ENCODE assay signal across 8 cellular contexts in genomic region chr17:77088455-77089117, GRCh38. TPM values are rescaled to one million over a fixed set of nuclear protein-coding genes. Genes with fewer than 3 reads are reported as not detected.
A peak's percentile ranks its signal among the peaks of the same experiment; 100 is the strongest.
DNase-seq lines count a peak whose midpoint lies in the region; ATAC-seq and TF ChIP-seq lines count a peak whose summit lies in the region.

No MANE protein-coding gene starts in this region.

- H3K4me3 Mint-ChIP-seq in endodermal cell: peak overlapping the region; percentile 86

- DNase-seq in D341Med (ENCODE audit: low spot score) (peak; percentile 98), HUDEP-2 (lab: John Stamatoyannopoulos, UW; ENCODE audit: unreplicated experiment in 76 of 76) (peak in 75 of 76 experiments; percentile 30 to 95 (median 88)), NOMO-1 treated with DMSO at 0.1 percent for 48 hours (lab: John Stamatoyannopoulos, UW; ENCODE audit: unreplicated experiment) (peak; percentile 95), endodermal cell (peak; percentile 99)
- DNase-seq in activated CD8-positive, alpha-beta memory T cell treated with anti-CD3 and anti-CD28 coated beads, Interleukin-2, amount 50 U/mL, for 1 hour (ENCODE audit: extremely low read depth): peak; percentile 63
- peak; percentile 69 for DNase-seq in stimulated activated CD8-positive, alpha-beta memory T cell treated with anti-CD3 and anti-CD28 coated beads, Interleukin-15, amount 100 ng/mL, for 24 hours (ENCODE audit: low read depth)

- H3K4me3 ChIP-seq in endodermal cell (ENCODE audit: low read length) (peak overlapping the region; percentile 89), mesodermal cell (ENCODE audit: extremely low read depth, insufficient read depth, low read length, poor library complexity, severe bottlenecking) (peak overlapping the region; percentile 54)

- no peaks in the 10 kb centered on the region for H3K9me3 Mint-ChIP-seq in endodermal cell

- H3K4me1 Mint-ChIP-seq in endodermal cell: peaks cover 9% of the 10 kb centered on the region

- peak; percentile 92 for ATAC-seq in GM21381 (IDR thresholded peaks at IDR 0.05; ENCODE audit: unreplicated experiment)

- H3K9me3 ChIP-seq in endodermal cell (ENCODE audit: control insufficient read depth, low read length) (no peaks in the 10 kb centered on the region), mesodermal cell (ENCODE audit: control insufficient read depth, low read length) (no peaks in the 10 kb centered on the region)

- no peaks in the 10 kb centered on the region for H3K27me3 ChIP-seq in endodermal cell (ENCODE audit: control insufficient read depth, insufficient read depth, low read length, poor library complexity, severe bottlenecking)

- peak; percentile 93 for TF ChIP-seq CTCF in endodermal cell (conservative IDR thresholded peaks at IDR 0.05)

- H3K9ac ChIP-seq in endodermal cell (ENCODE audit: extremely low read depth, low read length, poor library complexity, severe bottlenecking): peak overlapping the region; percentile 86

- no peaks in the 10 kb centered on the region for H3K27me3 Mint-ChIP-seq in endodermal cell (ENCODE audit: insufficient read depth)

- H3K36me3 ChIP-seq in endodermal cell (ENCODE audit: control insufficient read depth, insufficient read depth, low read length): peaks cover 13% of the 10 kb centered on the region
- H3K36me3 ChIP-seq in mesodermal cell (ENCODE audit: control insufficient read depth, insufficient read depth, low read length): peaks cover 13% of the 10 kb centered on the region

- H3K36me3 Mint-ChIP-seq in endodermal cell (ENCODE audit: low read depth): peaks cover 34% of the 10 kb centered on the region

- H3K27ac ChIP-seq in endodermal cell (ENCODE audit: low read depth, low read length) (peak overlapping the region; percentile 66), mesodermal cell (ENCODE audit: low read depth, low read length, severe bottlenecking) (peak overlapping the region; percentile 76)

- WGBS in endodermal cell (ENCODE audit: insufficient coverage in 1 of 2, insufficient read length in 1 of 2), 2 experiments: 34 to 56% methylated on average over 25 to 40 of the region's 40 CpGs
- WGBS in mesodermal cell (ENCODE audit: insufficient coverage in 2 of 2), 2 experiments: 43 to 48% methylated on average over 38 of the region's 40 CpGs

- H3K27ac Mint-ChIP-seq in endodermal cell: peak overlapping the region; percentile 95

- H3K4me1 ChIP-seq in endodermal cell (ENCODE audit: control insufficient read depth, insufficient read depth, low read length) (no peaks in the 10 kb centered on the region), mesodermal cell (ENCODE audit: control insufficient read depth, insufficient read depth, low read length, poor library complexity, severe bottlenecking) (peaks cover 3% of the 10 kb centered on the region)

RNA-seq across cellular contexts. Expression of gene SEC14L1, which starts 52.2 kb away (rescaled TPM):
- 10 to 100 TPM; 77.0 to 87.4 TPM for total RNA-seq in endodermal cell
- 104 TPM for polyA plus RNA-seq in endodermal cell (2013, experiment 1 of 2)
- 90.5 TPM for polyA plus RNA-seq in endodermal cell (2013, experiment 2 of 2)
- 203 TPM for polyA plus RNA-seq in mesodermal cell (2013, experiment 1 of 2)
- 152 TPM for polyA plus RNA-seq in mesodermal cell (2013, experiment 2 of 2)

Comparison
In these comparisons a context has a peak if more than half of its experiments do, and no peak if none do; other contexts are left out.
1. Peak in every context shown above with its lines: DNase-seq, ATAC-seq, H3K4me3 ChIP-seq and H3K27ac ChIP-seq.